8 cellular contexts compared by ENCODE assay signal in the genomic region with DNA sequence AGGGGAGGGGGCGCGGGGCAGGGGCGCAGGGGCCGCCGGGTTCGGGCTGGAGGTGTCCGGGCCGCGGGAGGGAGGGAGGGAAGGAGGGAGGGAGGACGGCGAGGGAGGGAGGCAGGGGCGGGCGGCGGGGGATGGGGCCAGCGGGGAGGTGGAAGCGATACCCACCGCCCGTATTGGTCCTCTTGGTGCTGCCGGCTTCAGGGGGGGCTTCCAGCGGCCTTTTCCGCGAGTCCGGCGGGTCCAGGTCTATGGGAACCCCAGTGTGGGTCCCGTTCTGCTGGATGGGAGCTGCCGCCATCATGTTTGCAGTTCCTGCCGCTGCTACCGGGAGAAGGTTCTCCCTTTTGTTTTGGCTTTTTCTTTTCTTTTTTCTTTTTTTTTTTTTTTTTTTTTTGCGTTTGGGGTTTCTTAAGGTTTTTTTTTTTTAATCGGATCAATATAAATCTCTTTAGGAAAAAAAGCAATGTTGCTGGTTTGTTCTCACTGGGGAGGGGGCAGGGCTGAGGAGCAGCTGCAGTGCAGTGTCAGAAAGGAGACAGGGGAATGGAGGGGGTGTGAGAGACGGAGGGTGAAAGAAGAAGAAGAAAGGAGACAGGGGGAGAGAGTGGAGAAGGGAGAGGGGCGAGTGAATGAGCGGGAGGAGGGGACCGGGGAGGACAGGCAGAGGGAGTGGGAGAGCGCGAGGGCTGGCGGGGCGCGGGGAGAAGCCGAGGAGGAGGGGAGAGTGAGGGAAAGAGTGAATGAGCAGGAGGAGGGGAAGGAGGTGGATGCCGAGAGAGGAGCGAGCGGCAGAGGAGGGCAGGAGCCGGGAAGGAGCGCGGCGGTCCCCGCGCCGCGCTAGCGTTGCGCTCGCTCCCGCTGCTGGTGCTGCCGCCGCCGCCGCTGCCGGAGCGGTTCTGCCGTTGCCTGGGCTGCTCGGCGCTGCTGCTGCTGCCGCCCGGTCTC. TPM values are rescaled to one million over a fixed set of nuclear protein-coding genes. Genes with fewer than 3 reads are reported as not detected.
DNase-seq lines count a peak whose midpoint lies in the region; ATAC-seq and TF ChIP-seq lines count a peak whose summit lies in the region.

A gene with protein sequence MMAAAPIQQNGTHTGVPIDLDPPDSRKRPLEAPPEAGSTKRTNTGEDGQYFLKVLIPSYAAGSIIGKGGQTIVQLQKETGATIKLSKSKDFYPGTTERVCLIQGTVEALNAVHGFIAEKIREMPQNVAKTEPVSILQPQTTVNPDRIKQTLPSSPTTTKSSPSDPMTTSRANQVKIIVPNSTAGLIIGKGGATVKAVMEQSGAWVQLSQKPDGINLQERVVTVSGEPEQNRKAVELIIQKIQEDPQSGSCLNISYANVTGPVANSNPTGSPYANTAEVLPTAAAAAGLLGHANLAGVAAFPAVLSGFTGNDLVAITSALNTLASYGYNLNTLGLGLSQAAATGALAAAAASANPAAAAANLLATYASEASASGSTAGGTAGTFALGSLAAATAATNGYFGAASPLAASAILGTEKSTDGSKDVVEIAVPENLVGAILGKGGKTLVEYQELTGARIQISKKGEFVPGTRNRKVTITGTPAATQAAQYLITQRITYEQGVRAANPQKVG (minus strand): TSS at position 898 of the 945 bp plus-strand sequence. CDS start 597 bp downstream, at position 301.

- no peaks in the 10 kb centered on the region for H3K36me3 ChIP-seq in naive thymus-derived CD4-positive, alpha-beta T cell (ENCODE audit: control insufficient read depth in 2 of 3, insufficient read depth in 3 of 3, low read length in 3 of 3)

- peak; percentile 36 for ATAC-seq in HG03432 (IDR thresholded peaks at IDR 0.05; ENCODE audit: unreplicated experiment)
- ATAC-seq in naive thymus-derived CD4-positive, alpha-beta T cell = no peak
- no peak for ATAC-seq in HG03571 (IDR thresholded peaks at IDR 0.05; ENCODE audit: unreplicated experiment)

- POLR2A ChIA-PET in naive thymus-derived CD4-positive, alpha-beta T cell (lab: Charles Lee) = no interaction called here

- H3K9me3 ChIP-seq in naive thymus-derived CD4-positive, alpha-beta T cell (ENCODE audit: control insufficient read depth in 2 of 3, low read length in 3 of 3) = no peaks in the 10 kb centered on the region

- no peak for TF ChIP-seq CTCF in fibroblast of villous mesenchyme (IDR thresholded peaks at IDR 0.05; ENCODE audit: insufficient read depth, low read depth, low read length)

- peaks cover 0 to 6% (median 4%) of the 10 kb centered on the region in 7 donors for H3K4me1 Mint-ChIP-seq in naive thymus-derived CD4-positive, alpha-beta T cell

- peaks cover 0 to 28% (median 13%) of the 10 kb centered on the region in 11 donors for H3K9me3 Mint-ChIP-seq in naive thymus-derived CD4-positive, alpha-beta T cell

- DNase-seq in Ammon's horn (ENCODE audit: low spot score) (peak; percentile 43), SW480 (ENCODE audit: low spot score) (peak; percentile 27), fibroblast of villous mesenchyme (ENCODE audit: low read depth) (no peak), foreskin melanocyte (no peak), T-helper 9 cell (no peak)
- no peak for DNase-seq in naive thymus-derived CD4-positive, alpha-beta T cell

- CTCF ChIA-PET in naive thymus-derived CD4-positive, alpha-beta T cell (lab: Charles Lee) = no interaction called here

- peak within 1 kb of the TSS in 9 of 10 donors; percentile 25 to 66 (median 45) for H3K4me3 Mint-ChIP-seq in naive thymus-derived CD4-positive, alpha-beta T cell

- intact Hi-C loops in naive thymus-derived CD4-positive, alpha-beta T cell (cut with micrococcal nuclease) = no loop called here

- peaks cover 28 to 48% (median 43%) of the 10 kb centered on the region in 5 donors for H3K27me3 Mint-ChIP-seq in naive thymus-derived CD4-positive, alpha-beta T cell

- peaks cover 0 to 3% (median 0%) of the 10 kb centered on the region in 5 donors for H3K36me3 Mint-ChIP-seq in naive thymus-derived CD4-positive, alpha-beta T cell

- peak within 1 kb of the TSS in 1 of 9 donors; percentile 29 for H3K27ac Mint-ChIP-seq in naive thymus-derived CD4-positive, alpha-beta T cell

- peak within 1 kb of the TSS; percentile 68 for H3K4me3 ChIP-seq in fibroblast of villous mesenchyme (ENCODE audit: low read depth, low read length)
- H3K4me3 ChIP-seq in naive thymus-derived CD4-positive, alpha-beta T cell (ENCODE audit: low read length) = no peak within 1 kb of the TSS

- H3K27ac ChIP-seq in naive thymus-derived CD4-positive, alpha-beta T cell (ENCODE audit: low read depth, low read length) = no peak within 1 kb of the TSS

- no peaks in the 10 kb centered on the region for H3K4me1 ChIP-seq in naive thymus-derived CD4-positive, alpha-beta T cell (ENCODE audit: control insufficient read depth in 2 of 2, insufficient read depth in 2 of 2, low read length in 2 of 2)

- peaks cover 0 to 4% of the 10 kb centered on the region in 2 donors for H3K27me3 ChIP-seq in naive thymus-derived CD4-positive, alpha-beta T cell (ENCODE audit: control insufficient read depth in 2 of 2, insufficient read depth in 2 of 2, low read length in 2 of 2)

RNA-seq across cellular contexts. Expression of the gene that starts here (rescaled TPM):
- 1.9 and 6.9 TPM in 2 replicates for total RNA-seq in fibroblast of villous mesenchyme
- under 1 TPM in 2 of 5 experiments, not detected in 3; 0.24 to 0.37 TPM for total RNA-seq in naive thymus-derived CD4-positive, alpha-beta T cell
- polyA plus RNA-seq in naive thymus-derived CD4-positive, alpha-beta T cell = not detected

Comparison
In these comparisons a context has a peak if more than half of its experiments do, and no peak if none do; other contexts are left out.
1. DNase-seq: peak in Ammon's horn (single experiment) and SW480 (single experiment); none in fibroblast of villous mesenchyme (single experiment), naive thymus-derived CD4-positive, alpha-beta T cell (0 of 9), foreskin melanocyte (single experiment) and T-helper 9 cell (single experiment).